Comparison of ENCODE assay signal across 19 cellular contexts in the genomic region with DNA sequence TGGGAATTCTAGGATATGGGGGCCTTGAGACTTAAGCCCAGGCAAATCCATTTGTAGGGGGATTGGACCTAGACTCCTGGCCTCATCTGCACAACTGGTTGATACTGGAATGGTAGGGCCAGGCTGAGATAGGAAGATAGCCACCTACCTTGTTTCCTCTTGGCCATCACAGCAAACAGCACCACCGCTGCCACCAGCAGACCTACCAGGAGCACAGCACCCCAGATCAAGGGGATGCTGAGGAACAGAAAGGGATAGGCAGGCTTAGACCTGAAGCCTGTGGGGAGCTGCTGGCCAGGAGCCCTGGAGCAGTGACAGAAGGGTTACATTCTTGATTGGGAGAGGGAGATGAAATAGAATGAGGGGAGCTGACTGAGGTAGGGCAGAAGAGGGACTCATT. TPM values are rescaled to one million over a fixed set of nuclear protein-coding genes. Genes with fewer than 3 reads are reported as not detected.
DNase-seq lines count a peak whose midpoint lies in the region; ATAC-seq and TF ChIP-seq lines count a peak whose summit lies in the region.
"Had no signal": no experiment of that assay in that cellular context is flagged by ENCODE, and none has a peak within 500 bp of the region (broad histone marks: within the 10 kb centered on the region; RNA-seq: fewer than 3 reads in every experiment).

No MANE protein-coding gene starts in this region.

- intact Hi-C loops in esophagus muscularis mucosa (cut with DNase I) = no loop called here

- H3K4me3 ChIP-seq in GM06990 (replicated peaks; ENCODE audit: low read depth, low read length) (no peak overlapping the region), WERI-Rb-1 (ENCODE audit: low read depth, low read length) (no peak overlapping the region), esophagus muscularis mucosa (no peak overlapping the region)
- H3K4me3 ChIP-seq: PC-9 had no signal

- no peak for ATAC-seq in HG02642 (IDR thresholded peaks at IDR 0.05; ENCODE audit: poor library complexity, unreplicated experiment)
- no peak for ATAC-seq in GM21360 (IDR thresholded peaks at IDR 0.05; ENCODE audit: unreplicated experiment)

- TF ChIP-seq EP300 in esophagus muscularis mucosa (IDR thresholded peaks at IDR 0.05) = no peak

- H3K27ac Mint-ChIP-seq in immature natural killer cell = no peak overlapping the region
- H3K27ac Mint-ChIP-seq: IgD-negative memory B cell had no signal

- H3K27me3 Mint-ChIP-seq in immature natural killer cell (ENCODE audit: low read depth in 3 of 3) = peaks cover 0 to 3% (median 2%) of the 10 kb centered on the region in 3 donors
- H3K27me3 Mint-ChIP-seq: IgD-negative memory B cell had no signal

- peaks cover 3 to 8% of the 10 kb centered on the region in 2 donors for H3K4me1 Mint-ChIP-seq in immature natural killer cell

- H3K4me1 ChIP-seq in esophagus muscularis mucosa = peaks cover 0 to 8% (median 4%) of the 10 kb centered on the region in 4 donors

- H3K9me3 Mint-ChIP-seq in immature natural killer cell = peaks cover 0 to 1% (median 0%) of the 10 kb centered on the region in 6 donors

- H3K36me3 ChIP-seq in GM06990 (ENCODE audit: control insufficient read depth, insufficient read depth, low read length) = no peaks in the 10 kb centered on the region
- H3K36me3 ChIP-seq in WERI-Rb-1 = no peaks in the 10 kb centered on the region
- peaks cover 0 to 3% (median 0%) of the 10 kb centered on the region in 4 donors for H3K36me3 ChIP-seq in esophagus muscularis mucosa

- TF ChIP-seq CTCF in GM06990 (IDR thresholded peaks at IDR 0.05; ENCODE audit: insufficient read depth, low read length, poor library complexity, severe bottlenecking) (peak; percentile 2), GM12873 (IDR thresholded peaks at IDR 0.05; ENCODE audit: insufficient read depth, low read depth, low read length, missing control alignments) (peak; percentile 20), WERI-Rb-1 (IDR thresholded peaks at IDR 0.05; ENCODE audit: low read depth, low read length) (peak; percentile 84), esophagus muscularis mucosa (IDR thresholded peaks at IDR 0.05) (no peak)

- no peaks in the 10 kb centered on the region for H3K27me3 ChIP-seq in GM06990 (replicated peaks; ENCODE audit: control insufficient read depth, insufficient read depth, low read length)
- no peaks in the 10 kb centered on the region for H3K27me3 ChIP-seq in WERI-Rb-1 (ENCODE audit: insufficient read depth, low read depth, severe bottlenecking)
- no peaks in the 10 kb centered on the region for H3K27me3 ChIP-seq in esophagus muscularis mucosa

- H3K9me3 ChIP-seq in WERI-Rb-1 (ENCODE audit: severe bottlenecking) (no peaks in the 10 kb centered on the region), esophagus muscularis mucosa (no peaks in the 10 kb centered on the region)

- WGBS in esophagus muscularis mucosa = 100% methylated on average over 1 of the region's 1 CpG

- no peak for TF ChIP-seq POLR2A in esophagus muscularis mucosa (IDR thresholded peaks at IDR 0.05; ENCODE audit: low read depth)

- H3K4me3 Mint-ChIP-seq in immature natural killer cell = no peak overlapping the region
- H3K4me3 Mint-ChIP-seq: IgD-negative memory B cell had no signal

- peaks cover 12 to 30% (median 12%) of the 10 kb centered on the region in 3 donors for H3K36me3 Mint-ChIP-seq in immature natural killer cell

- H3K27ac ChIP-seq in WERI-Rb-1 = no peak overlapping the region
- H3K27ac ChIP-seq in esophagus muscularis mucosa (replicated peaks in 1 of 4) = no peak overlapping the region
- H3K27ac ChIP-seq: PC-9 had no signal

- DNase-seq in GM06990 (ENCODE audit: extremely low read depth, insufficient read length) (no peak), WERI-Rb-1 (peak; percentile 74), esophagus muscularis mucosa (ENCODE audit: extremely low spot score) (peak; percentile 62), immature natural killer cell (no peak)
- DNase-seq: CD4-positive, CD25-positive, alpha-beta regulatory T cell; MV-4-11; NCI-H187; NCI-H446 treated with DMSO at 0.1 percent for 48 hours; NCI-H526 treated with DMSO at 0.1 percent for 48 hours; PC-9; RPMI8226; SHP77 had no signal

RNA-seq across cellular contexts. Expression of a gene that starts 3.5 kb away (rescaled TPM):
- total RNA-seq in esophagus muscularis mucosa = under 1 TPM in 1 of 4 donors, not detected in 3; 0.32 TPM
- polyA plus RNA-seq in immature natural killer cell = 1 to 10 TPM in 2 of 3 donors, not detected in 1; 2.4 to 6.2 TPM
- total RNA-seq: H4, M059J, PC-9 had no signal
- polyA plus RNA-seq: BJ; CD4-positive, CD25-positive, alpha-beta regulatory T cell had no signal

RNA-seq across cellular contexts. Expression of a gene that starts 12.2 kb away (rescaled TPM):
- total RNA-seq in esophagus muscularis mucosa = 1 to 10 TPM; 1.6 to 1.8 (median 1.6) TPM
- not detected for polyA plus RNA-seq in immature natural killer cell
- total RNA-seq: CD4-positive, CD25-positive, alpha-beta regulatory T cell; H4; M059J; PC-9 had no signal
- polyA plus RNA-seq: BJ; CD4-positive, CD25-positive, alpha-beta regulatory T cell; IgD-negative memory B cell had no signal

RNA-seq across cellular contexts. Expression of a gene that starts 50.3 kb away (rescaled TPM):
- total RNA-seq in esophagus muscularis mucosa = under 1 TPM in 1 of 4 donors, not detected in 3; 0.66 TPM
- polyA plus RNA-seq in immature natural killer cell = 1 to 10 TPM in 1 of 3 donors, under 1 TPM in 1, not detected in 1; 0.89 to 1.2 TPM
- total RNA-seq: M059J, PC-9 had no signal
- polyA plus RNA-seq: BJ had no signal

Comparison
In these comparisons a context has a peak if more than half of its experiments do, and no peak if none do; other contexts are left out.
1. DNase-seq: peak in WERI-Rb-1 (single experiment) and esophagus muscularis mucosa (single experiment); none in GM06990 (single experiment) and immature natural killer cell (0 of 3).
2. CTCF ChIP-seq: peak in GM06990 (single experiment), GM12873 (single experiment) and WERI-Rb-1 (single experiment); none in esophagus muscularis mucosa (0 of 3).